1 cellular context compared by ENCODE assay signal in genomic region chr3:194267744-194268658, GRCh38.
TF ChIP-seq lines count a peak whose summit lies in the region.

No MANE protein-coding gene starts in this region.

TF ChIP-seq in IMR-90, 13 proteins besides CTCF, POLR2A, EP300 and RAD21 (continued from another document):
- TF ChIP-seq CEBPB (IDR thresholded peaks at IDR 0.05; ENCODE audit: low read depth, low read length) = no peak
- no peak for TF ChIP-seq MAFK (IDR thresholded peaks at IDR 0.05; ENCODE audit: low read depth, low read length)
- TF ChIP-seq RFX5 (IDR thresholded peaks at IDR 0.05; ENCODE audit: low read depth, low read length) = no peak
TF ChIP-seq in IMR-90: peak in this region for 0.
